In the genomic region with DNA sequence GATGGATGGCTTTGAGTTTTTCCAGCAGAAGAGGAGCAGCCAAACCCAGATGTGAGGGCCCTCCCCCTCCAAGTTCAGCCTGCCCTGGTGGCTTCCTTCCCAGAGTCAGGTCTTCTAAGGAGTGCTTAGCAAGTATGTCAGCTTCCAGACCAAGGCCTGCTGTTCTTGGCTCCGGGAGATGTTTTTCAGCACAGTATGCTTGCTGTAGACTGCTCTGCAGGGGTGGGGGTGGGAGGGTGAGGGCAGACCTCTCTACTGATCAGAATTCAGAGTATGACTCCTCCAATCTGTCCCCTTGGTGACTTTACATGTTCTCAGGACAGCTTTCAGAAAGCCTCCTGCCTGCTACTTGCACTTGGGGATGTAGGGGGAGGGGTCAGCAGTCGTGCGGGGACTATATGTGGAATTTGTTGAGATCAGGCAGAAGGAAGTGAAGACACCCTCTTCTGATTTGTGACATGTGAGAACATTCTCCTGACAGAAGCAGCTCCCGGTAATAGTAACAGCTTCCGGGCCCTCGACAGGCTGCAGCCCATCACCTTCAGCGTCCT, we compare ENCODE assay signal across 10 cellular contexts.
DNase-seq lines count a peak whose midpoint lies in the region; ATAC-seq and TF ChIP-seq lines count a peak whose summit lies in the region.
"Had no signal": no experiment of that assay in that cellular context is flagged by ENCODE, and none has a peak within 500 bp of the region (broad histone marks: within the 10 kb centered on the region; RNA-seq: fewer than 3 reads in every experiment).

No MANE protein-coding gene starts in this region.

- H3K4me1 ChIP-seq in adrenal gland (replicated peaks in 1 of 2) (peaks cover 0 to 12% of the 10 kb centered on the region in 2 donors), ovary (ENCODE audit: insufficient read depth) (peaks cover 19% of the 10 kb centered on the region)

- H3K9me3 ChIP-seq in adrenal gland (replicated peaks in 1 of 3) (no peaks in the 10 kb centered on the region), ovary (no peaks in the 10 kb centered on the region)

- CTCF ChIA-PET in AG04449 (lab: Yijun Ruan, JAX) = interaction anchor here (1.5 to 3.0 kb wide), 2 partner anchors 10 to 14 kb away, joined by 4 to 9 read pairs; no protein-coding TSS in a partner anchor

- peak; percentile 37 for DNase-seq in AG04449 (ENCODE audit: low read depth, low spot score)
- peak in 6 of 7 donors; percentile 37 to 72 (median 47) for DNase-seq in adrenal gland
- DNase-seq in left ventricle myocardium superior = peak; percentile 64
- peak; percentile 83 to 87 (median 87) for DNase-seq in ovary
- no peak for DNase-seq in activated T-cell treated with anti-CD3 and anti-CD28 coated beads, Interleukin-2, amount 50 U/mL, for 48 hours
- DNase-seq in NAMALWA (ENCODE audit: low spot score) = no peak
- DNase-seq: NCI-H526 treated with DMSO at 0.1 percent for 48 hours; stimulated activated CD4-positive, alpha-beta T cell treated with anti-CD3 and anti-CD28 coated beads, Interleukin-2, amount 100 ng/mL, for 48 hours had no signal

- intact Hi-C loops in adrenal gland (cut with DNase I) = no loop called here
- intact Hi-C loops in left ventricle myocardium superior (cut with micrococcal nuclease) = no loop called here
- intact Hi-C loops in ovary (cut with DNase I) = no loop called here

- TF ChIP-seq EP300 in ovary (IDR thresholded peaks at IDR 0.05) = no peak

- no peaks in the 10 kb centered on the region for H3K27me3 ChIP-seq in adrenal gland
- H3K27me3 ChIP-seq in ovary = no peaks in the 10 kb centered on the region

- no peak for TF ChIP-seq POLR2A in adrenal gland (IDR thresholded peaks at IDR 0.05)
- TF ChIP-seq POLR2A in ovary (IDR thresholded peaks at IDR 0.05) = no peak

- 41 to 54% (median 47%) methylated on average over 5 to 7 of the region's 7 CpGs for WGBS in adrenal gland, 4 donors
- 4 to 9% (median 5%) methylated on average over 7 of the region's 7 CpGs for WGBS in ovary, 3 donors

- H3K4me3 ChIP-seq in AG04449 (ENCODE audit: low read depth, low read length) (no peak overlapping the region), adrenal gland (no peak overlapping the region), ovary (no peak overlapping the region)

- POLR2A ChIA-PET in AG04449 (lab: Yijun Ruan, JAX) = no interaction called here

- H3K36me3 ChIP-seq in adrenal gland (replicated peaks in 1 of 2) (no peaks in the 10 kb centered on the region), ovary (no peaks in the 10 kb centered on the region)

- TF ChIP-seq CTCF in AG04449 (IDR thresholded peaks at IDR 0.05; ENCODE audit: insufficient read depth, low read length, missing control alignments) (no peak), adrenal gland (IDR thresholded peaks at IDR 0.05) (no peak), ovary (IDR thresholded peaks at IDR 0.05) (no peak)

- ATAC-seq in left ventricle myocardium superior (peak; percentile 95), GM19035 (IDR thresholded peaks at IDR 0.05; ENCODE audit: unreplicated experiment) (no peak), HG03571 (IDR thresholded peaks at IDR 0.05; ENCODE audit: unreplicated experiment) (no peak)

- H3K27ac ChIP-seq in adrenal gland = peak overlapping the region in 3 of 5 donors; percentile 8 to 75 (median 60)
- H3K27ac ChIP-seq in ovary = peak overlapping the region in 1 of 2 donors; percentile 76

Comparison
In these comparisons a context has a peak if more than half of its experiments do, and no peak if none do; other contexts are left out.
1. DNase-seq: peak in AG04449 (single experiment), adrenal gland (6 of 7), left ventricle myocardium superior (single experiment) and ovary (5 of 5); none in activated T-cell treated with anti-CD3 and anti-CD28 coated beads, Interleukin-2, amount 50 U/mL, for 48 hours (0 of 2) and NAMALWA (single experiment).